20 cellular contexts compared by ENCODE assay signal in genomic region chr1:90174246-90174645, GRCh38.
"Had no signal": no experiment of that assay in that cellular context is flagged by ENCODE, and none has a peak within 500 bp of the region (broad histone marks: within the 10 kb centered on the region; RNA-seq: fewer than 3 reads in every experiment).

No MANE protein-coding gene starts in this region.

- H3K4me3 ChIP-seq: breast epithelium, esophagus muscularis mucosa, lower lobe of right lung, prostate gland, right lobe of liver, upper lobe of left lung had no signal

- H3K4me3 Mint-ChIP-seq: activated CD8-positive, alpha-beta T cell treated with anti-CD3 and anti-CD28 coated beads, Interleukin-2, amount 10 ng/mL, durations not matched to agents 7 days and 5 days; activated naive CD8-positive, alpha-beta T cell treated with anti-CD3 and anti-CD28 coated beads, Interleukin-2, amount 10 ng/mL, durations not matched to agents 7 days and 5 days; stimulated activated naive CD8-positive, alpha-beta T cell treated with anti-CD3 and anti-CD28 coated beads, Interleukin-15, amount 100 ng/mL, for 72 hours; T-cell; WTC11 had no signal

- H3K27ac Mint-ChIP-seq: activated CD8-positive, alpha-beta T cell treated with anti-CD3 and anti-CD28 coated beads, Interleukin-2, amount 10 ng/mL, durations not matched to agents 7 days and 5 days; activated naive CD8-positive, alpha-beta T cell treated with anti-CD3 and anti-CD28 coated beads, Interleukin-2, amount 10 ng/mL, durations not matched to agents 7 days and 5 days; stimulated activated naive CD8-positive, alpha-beta T cell treated with anti-CD3 and anti-CD28 coated beads, Interleukin-15, amount 100 ng/mL, for 72 hours; T-cell; WTC11 had no signal

- H3K9ac ChIP-seq: SK-N-SH had no signal

- H3K9me3 ChIP-seq: breast epithelium, esophagus muscularis mucosa, lower lobe of right lung, prostate gland, right lobe of liver, SK-N-SH, upper lobe of left lung had no signal

- H3K27me3 Mint-ChIP-seq: activated naive CD8-positive, alpha-beta T cell treated with anti-CD3 and anti-CD28 coated beads, Interleukin-2, amount 10 ng/mL, durations not matched to agents 7 days and 5 days had no signal

- ATAC-seq: activated CD8-positive, alpha-beta T cell treated with anti-CD3 and anti-CD28 coated beads, Interleukin-2, amount 10 ng/mL, durations not matched to agents 7 days and 5 days; left cardiac atrium; lower lobe of right lung; right lobe of liver; stimulated activated naive CD8-positive, alpha-beta T cell treated with anti-CD3 and anti-CD28 coated beads, Interleukin-15, amount 100 ng/mL, for 72 hours; T-cell; WTC11 had no signal

- H3K27ac ChIP-seq: breast epithelium, esophagus muscularis mucosa, lower lobe of right lung, prostate gland, right lobe of liver, upper lobe of left lung had no signal

- H3K4me1 ChIP-seq: breast epithelium, esophagus muscularis mucosa, lower lobe of right lung, prostate gland, right lobe of liver had no signal

- H3K36me3 Mint-ChIP-seq: activated naive CD8-positive, alpha-beta T cell treated with anti-CD3 and anti-CD28 coated beads, Interleukin-2, amount 10 ng/mL, durations not matched to agents 7 days and 5 days; T-cell had no signal

- DNase-seq: activated CD4-positive, alpha-beta T cell treated with anti-CD3 and anti-CD28 coated beads for 48 hours; activated CD8-positive, alpha-beta memory T cell treated with anti-CD3 and anti-CD28 coated beads, Interleukin-2, amount 50 U/mL, for 48 hours; activated CD8-positive, alpha-beta T cell treated with anti-CD3 and anti-CD28 coated beads, Interleukin-2, amount 10 ng/mL, durations not matched to agents 7 days and 5 days; activated gamma-delta T cell treated with Interleukin-2 at 50 U/mL for 16 hours; activated naive CD8-positive, alpha-beta T cell treated with anti-CD3 and anti-CD28 coated beads, Interleukin-2, amount 10 ng/mL, durations not matched to agents 7 days and 5 days; anterior cingulate cortex; left cardiac atrium; lower lobe of right lung; midbrain; right lobe of liver; SK-N-SH; stimulated activated CD4-positive, alpha-beta T cell treated with anti-CD3 and anti-CD28 coated beads, Interleukin-1b, Interleukin-23, amount 100 ng/mL, for 48 hours; stimulated activated naive CD8-positive, alpha-beta T cell treated with anti-CD3 and anti-CD28 coated beads, Interleukin-15, amount 100 ng/mL, for 72 hours; T-cell; T1000; upper lobe of left lung had no signal

- H3K36me3 ChIP-seq: breast epithelium, esophagus muscularis mucosa, lower lobe of right lung, prostate gland, right lobe of liver, upper lobe of left lung had no signal

- H3K4me2 ChIP-seq: SK-N-SH had no signal

- H3K27me3 ChIP-seq: breast epithelium, esophagus muscularis mucosa, right lobe of liver, upper lobe of left lung had no signal

- H3K4me1 Mint-ChIP-seq: activated naive CD8-positive, alpha-beta T cell treated with anti-CD3 and anti-CD28 coated beads, Interleukin-2, amount 10 ng/mL, durations not matched to agents 7 days and 5 days; stimulated activated naive CD8-positive, alpha-beta T cell treated with anti-CD3 and anti-CD28 coated beads, Interleukin-15, amount 100 ng/mL, for 72 hours; T-cell had no signal
